Comparison of ENCODE assay signal across 2 cellular contexts in the genomic region with DNA sequence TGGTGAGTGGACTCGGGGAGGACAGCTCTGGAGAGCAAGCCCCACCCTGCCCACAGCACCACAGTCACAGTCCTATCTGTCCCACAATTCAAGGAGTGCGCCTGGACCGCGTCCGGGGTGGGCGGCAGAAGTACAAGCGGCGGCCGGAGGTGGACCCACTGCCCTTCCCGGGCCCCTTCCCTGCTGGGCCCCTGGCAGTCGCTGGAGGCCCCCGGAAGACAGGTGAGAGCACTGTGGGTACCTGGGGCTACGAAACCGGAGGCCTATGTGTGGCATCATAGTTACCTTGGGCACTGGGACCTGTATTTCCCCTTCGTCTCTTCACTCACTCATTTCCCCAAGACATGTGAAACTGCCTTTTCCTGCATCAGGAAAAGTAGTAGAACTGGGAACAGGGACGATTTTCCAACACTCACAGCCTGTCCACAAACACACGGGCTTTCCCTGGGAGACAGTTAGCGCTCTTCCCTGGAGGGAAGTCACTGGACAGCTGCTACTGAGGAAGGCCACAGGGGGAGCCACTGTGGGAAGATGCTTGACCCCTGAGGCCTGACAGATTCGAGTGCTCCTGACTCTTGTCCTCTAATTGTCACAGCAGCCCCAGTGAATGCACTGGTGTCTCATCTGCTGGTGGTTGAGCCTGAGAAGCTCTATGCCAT.
TF ChIP-seq lines count a peak whose summit lies in the region.

No MANE protein-coding gene starts in this region.

TF ChIP-seq in SK-N-SH, 30 proteins besides CTCF, POLR2A, EP300 and RAD21:
- TF ChIP-seq MXI1 (IDR thresholded peaks at IDR 0.05; ENCODE audit: low read depth, low read length) (no peak), GATA2 (CRISPR knock-in tag; IDR thresholded peaks at IDR 0.05) (no peak), YY1 (IDR thresholded peaks at IDR 0.05; ENCODE audit: low read depth) (no peak), RXRA (IDR thresholded peaks at IDR 0.05; ENCODE audit: borderline replicate concordance, low read depth) (no peak), ELF1 (IDR thresholded peaks at IDR 0.05) (no peak), RFX5 (IDR thresholded peaks at IDR 0.05; ENCODE audit: low read length) (no peak), TEAD4 (IDR thresholded peaks at IDR 0.05; ENCODE audit: borderline replicate concordance, insufficient read depth) (no peak), SMC3 (IDR thresholded peaks at IDR 0.05; ENCODE audit: low read depth, low read length) (no peak)
- TF ChIP-seq, protein P1, sequence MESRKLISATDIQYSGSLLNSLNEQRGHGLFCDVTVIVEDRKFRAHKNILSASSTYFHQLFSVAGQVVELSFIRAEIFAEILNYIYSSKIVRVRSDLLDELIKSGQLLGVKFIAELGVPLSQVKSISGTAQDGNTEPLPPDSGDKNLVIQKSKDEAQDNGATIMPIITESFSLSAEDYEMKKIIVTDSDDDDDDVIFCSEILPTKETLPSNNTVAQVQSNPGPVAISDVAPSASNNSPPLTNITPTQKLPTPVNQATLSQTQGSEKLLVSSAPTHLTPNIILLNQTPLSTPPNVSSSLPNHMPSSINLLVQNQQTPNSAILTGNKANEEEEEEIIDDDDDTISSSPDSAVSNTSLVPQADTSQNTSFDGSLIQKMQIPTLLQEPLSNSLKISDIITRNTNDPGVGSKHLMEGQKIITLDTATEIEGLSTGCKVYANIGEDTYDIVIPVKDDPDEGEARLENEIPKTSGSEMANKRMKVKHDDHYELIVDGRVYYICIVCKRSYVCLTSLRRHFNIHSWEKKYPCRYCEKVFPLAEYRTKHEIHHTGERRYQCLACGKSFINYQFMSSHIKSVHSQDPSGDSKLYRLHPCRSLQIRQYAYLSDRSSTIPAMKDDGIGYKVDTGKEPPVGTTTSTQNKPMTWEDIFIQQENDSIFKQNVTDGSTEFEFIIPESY (IDR thresholded peaks at IDR 0.05; ENCODE audit: borderline replicate concordance, low read depth), result no peak

TF ChIP-seq in SK-N-SH treated with all-trans-retinoic acid at 6 μM for 48 hours, 23 proteins besides CTCF, POLR2A, EP300 and RAD21:
- TF ChIP-seq GLIS3 (CRISPR knock-in tag; IDR thresholded peaks at IDR 0.05), result no peak
- TF ChIP-seq, protein P2, sequence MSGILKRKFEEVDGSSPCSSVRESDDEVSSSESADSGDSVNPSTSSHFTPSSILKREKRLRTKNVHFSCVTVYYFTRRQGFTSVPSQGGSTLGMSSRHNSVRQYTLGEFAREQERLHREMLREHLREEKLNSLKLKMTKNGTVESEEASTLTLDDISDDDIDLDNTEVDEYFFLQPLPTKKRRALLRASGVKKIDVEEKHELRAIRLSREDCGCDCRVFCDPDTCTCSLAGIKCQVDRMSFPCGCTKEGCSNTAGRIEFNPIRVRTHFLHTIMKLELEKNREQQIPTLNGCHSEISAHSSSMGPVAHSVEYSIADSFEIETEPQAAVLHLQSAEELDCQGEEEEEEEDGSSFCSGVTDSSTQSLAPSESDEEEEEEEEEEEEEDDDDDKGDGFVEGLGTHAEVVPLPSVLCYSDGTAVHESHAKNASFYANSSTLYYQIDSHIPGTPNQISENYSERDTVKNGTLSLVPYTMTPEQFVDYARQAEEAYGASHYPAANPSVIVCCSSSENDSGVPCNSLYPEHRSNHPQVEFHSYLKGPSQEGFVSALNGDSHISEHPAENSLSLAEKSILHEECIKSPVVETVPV (CRISPR knock-in tag; IDR thresholded peaks at IDR 0.05), result no peak
- no peak for TF ChIP-seq ARNTL (CRISPR knock-in tag; IDR thresholded peaks at IDR 0.05; ENCODE audit: borderline replicate concordance, low read depth)
- TF ChIP-seq, protein P3, sequence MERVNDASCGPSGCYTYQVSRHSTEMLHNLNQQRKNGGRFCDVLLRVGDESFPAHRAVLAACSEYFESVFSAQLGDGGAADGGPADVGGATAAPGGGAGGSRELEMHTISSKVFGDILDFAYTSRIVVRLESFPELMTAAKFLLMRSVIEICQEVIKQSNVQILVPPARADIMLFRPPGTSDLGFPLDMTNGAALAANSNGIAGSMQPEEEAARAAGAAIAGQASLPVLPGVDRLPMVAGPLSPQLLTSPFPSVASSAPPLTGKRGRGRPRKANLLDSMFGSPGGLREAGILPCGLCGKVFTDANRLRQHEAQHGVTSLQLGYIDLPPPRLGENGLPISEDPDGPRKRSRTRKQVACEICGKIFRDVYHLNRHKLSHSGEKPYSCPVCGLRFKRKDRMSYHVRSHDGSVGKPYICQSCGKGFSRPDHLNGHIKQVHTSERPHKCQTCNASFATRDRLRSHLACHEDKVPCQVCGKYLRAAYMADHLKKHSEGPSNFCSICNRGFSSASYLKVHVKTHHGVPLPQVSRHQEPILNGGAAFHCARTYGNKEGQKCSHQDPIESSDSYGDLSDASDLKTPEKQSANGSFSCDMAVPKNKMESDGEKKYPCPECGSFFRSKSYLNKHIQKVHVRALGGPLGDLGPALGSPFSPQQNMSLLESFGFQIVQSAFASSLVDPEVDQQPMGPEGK (CRISPR knock-in tag; IDR thresholded peaks at IDR 0.05; ENCODE audit: borderline replicate concordance), result no peak
- no peak for TF ChIP-seq ZFP3 (CRISPR knock-in tag; IDR thresholded peaks at IDR 0.05)
- TF ChIP-seq OSR1 (CRISPR knock-in tag; IDR thresholded peaks at IDR 0.05), result no peak
- TF ChIP-seq ISL1 (CRISPR knock-in tag; IDR thresholded peaks at IDR 0.05), result no peak
- TF ChIP-seq ZFP30 (CRISPR knock-in tag; IDR thresholded peaks at IDR 0.05), result no peak
